ENCODE assay signal across 15 cellular contexts in genomic region chr18:44943201-44943881, GRCh38.
DNase-seq lines count a peak whose midpoint lies in the region; ATAC-seq and TF ChIP-seq lines count a peak whose summit lies in the region.
"Had no signal": no experiment of that assay in that cellular context is flagged by ENCODE, and none has a peak within 500 bp of the region (broad histone marks: within the 10 kb centered on the region; RNA-seq: fewer than 3 reads in every experiment).

No MANE protein-coding gene starts in this region.

- H3K4me3 ChIP-seq in PC-9, result no peak overlapping the region
- no peak overlapping the region for H3K4me3 ChIP-seq in fibroblast of the aortic adventitia (ENCODE audit: low read depth, low read length)
- no peak overlapping the region for H3K4me3 ChIP-seq in psoas muscle
- H3K4me3 ChIP-seq in dorsolateral prefrontal cortex, result no peak overlapping the region
- H3K4me3 ChIP-seq: adrenal gland, esophagus squamous epithelium, lower lobe of right lung had no signal

- no peak overlapping the region for H2AFZ ChIP-seq in PC-9

- H3K27me3 ChIP-seq in PC-9 (ENCODE audit: insufficient read depth, low read depth) (no peaks in the 10 kb centered on the region), psoas muscle (ENCODE audit: insufficient read depth in 3 of 3, low read length in 2 of 3) (no peaks in the 10 kb centered on the region), dorsolateral prefrontal cortex (no peaks in the 10 kb centered on the region)
- H3K27me3 ChIP-seq: adrenal gland, esophagus squamous epithelium had no signal

- H3K4me1 ChIP-seq in PC-9 (replicated peaks; ENCODE audit: insufficient read depth), result peaks cover 19% of the 10 kb centered on the region
- H3K4me1 ChIP-seq in psoas muscle, result peaks cover 41% of the 10 kb centered on the region

- H3K79me2 ChIP-seq in PC-9 (ENCODE audit: low read depth), result no peaks in the 10 kb centered on the region

- H3K27ac ChIP-seq in PC-9 (peak overlapping the region; percentile 13), psoas muscle (no peak overlapping the region), dorsolateral prefrontal cortex (no peak overlapping the region)
- H3K27ac ChIP-seq: KMS-11, lower lobe of right lung had no signal

- TF ChIP-seq CTCF in PC-9 (conservative IDR thresholded peaks at IDR 0.05), result no peak
- TF ChIP-seq CTCF in fibroblast of the aortic adventitia (IDR thresholded peaks at IDR 0.05; ENCODE audit: insufficient read depth, low read length), result no peak
- TF ChIP-seq CTCF in psoas muscle (IDR thresholded peaks at IDR 0.05), result no peak
- no peak for TF ChIP-seq CTCF in dorsolateral prefrontal cortex (IDR thresholded peaks at IDR 0.05 in 54 of 56, conservative IDR thresholded peaks at IDR 0.05 in 2 of 56; ENCODE audit: low read depth in 1 of 56, partially characterized antibody in 56 of 56)

- H3K9me3 ChIP-seq in PC-9 (ENCODE audit: insufficient read depth, low read depth), result no peaks in the 10 kb centered on the region
- H3K9me3 ChIP-seq in psoas muscle, result no peaks in the 10 kb centered on the region
- H3K9me3 ChIP-seq: adrenal gland, esophagus squamous epithelium, lower lobe of right lung had no signal

- intact Hi-C loops in PC-9 (cut with micrococcal nuclease; ENCODE audit: unreplicated experiment), result no loop called here
- intact Hi-C loops in psoas muscle (cut with DNase I), result no loop called here
- intact Hi-C loops in dorsolateral prefrontal cortex (cut with DNase I), result no loop called here

- DNase-seq in GM03348 (ENCODE audit: low spot score), result peak; percentile 77
- peak; percentile 34 to 89 for DNase-seq in PC-9
- peak; percentile 24 for DNase-seq in fibroblast of the aortic adventitia (ENCODE audit: low read depth)
- no peak for DNase-seq in psoas muscle
- DNase-seq in activated naive CD4-positive, alpha-beta T cell treated with anti-CD3 and anti-CD28 coated beads, Interleukin-2, amount 50 U/mL, for 16 hours, result no peak
- no peak for DNase-seq in G401 (ENCODE audit: low spot score)
- DNase-seq in dorsolateral prefrontal cortex, result no peak
- DNase-seq: DMS153, esophagus squamous epithelium, lower lobe of right lung, NCI-H748 treated with DMSO at 0.1 percent for 48 hours, right cardiac atrium had no signal

- in situ Hi-C loops in G401 (cut with HindIII; ENCODE audit: low sequenced_read_pairs), result no loop called here

- H3K36me3 ChIP-seq in PC-9 (ENCODE audit: low read depth) (no peaks in the 10 kb centered on the region), psoas muscle (ENCODE audit: insufficient read depth in 1 of 2, low read depth in 1 of 2) (no peaks in the 10 kb centered on the region)
- H3K36me3 ChIP-seq: adrenal gland, esophagus squamous epithelium, lower lobe of right lung had no signal

- H4K20me1 ChIP-seq in PC-9 (ENCODE audit: insufficient read depth), result no peaks in the 10 kb centered on the region

- BruUV-seq in PC-9 (replicated peaks; lab: Mats Ljungman, UMichigan), result no TSS peak

- CTCF ChIA-PET in PC-9 (lab: Charles Lee), result no interaction called here

- WGBS in psoas muscle, 3 donors, result 71 to 83% (median 77%) methylated on average over 3 of the region's 3 CpGs

- H3K9me2 ChIP-seq in PC-9 (ENCODE audit: insufficient read depth), result no peaks in the 10 kb centered on the region; the same call in 1 of the 2 replicates

- H3F3A ChIP-seq in PC-9 (ENCODE audit: insufficient read depth, low read depth), result peaks cover 13% of the 10 kb centered on the region; the same call in 1 of the 2 replicates

- H3K4me2 ChIP-seq in PC-9, result peak overlapping the region; percentile 11; the same call in 1 of the 2 replicates
- H3K4me2 ChIP-seq: KMS-11 had no signal

- POLR2A ChIA-PET in PC-9 (lab: Charles Lee; ENCODE audit: unreplicated experiment), result interaction anchor here (0.6 kb wide), 1 partner anchor 38 kb away, joined by 4 read pairs; no protein-coding TSS in a partner anchor

- ATAC-seq in psoas muscle (peak in 3 of 4 donors; percentile 41 to 49 (median 45)), HG03045 (IDR thresholded peaks at IDR 0.05; ENCODE audit: unreplicated experiment) (no peak)
- ATAC-seq: lower lobe of right lung, right cardiac atrium had no signal

Comparison
In these comparisons a context has a peak if more than half of its experiments do, and no peak if none do; other contexts are left out.
1. DNase-seq: peak in GM03348 (single experiment), PC-9 (2 of 2) and fibroblast of the aortic adventitia (single experiment); none in psoas muscle (0 of 2), activated naive CD4-positive, alpha-beta T cell treated with anti-CD3 and anti-CD28 coated beads, Interleukin-2, amount 50 U/mL, for 16 hours (single experiment), G401 (single experiment) and dorsolateral prefrontal cortex (0 of 10).